10 cellular contexts compared by ENCODE assay signal in genomic region chr9:81557957-81558791, GRCh38.
DNase-seq lines count a peak whose midpoint lies in the region; ATAC-seq, FAIRE-seq and TF ChIP-seq lines count a peak whose summit lies in the region.
"Had no signal": no experiment of that assay in that cellular context is flagged by ENCODE, and none has a peak within 500 bp of the region (broad histone marks: within the 10 kb centered on the region; RNA-seq: fewer than 3 reads in every experiment).

No MANE protein-coding gene starts in this region.

- H3K27me3 ChIP-seq in pancreas, result no peaks in the 10 kb centered on the region
- H3K27me3 ChIP-seq in CD8-positive, alpha-beta T cell (ENCODE audit: insufficient read depth, low read length), result no peaks in the 10 kb centered on the region

- H3K4me1 ChIP-seq in pancreas, result peaks cover 13 to 27% (median 22%) of the 10 kb centered on the region in 3 donors
- no peaks in the 10 kb centered on the region for H3K4me1 ChIP-seq in CD8-positive, alpha-beta T cell (ENCODE audit: insufficient read depth, low read length)

- CTCF ChIA-PET in CD8-positive, alpha-beta T cell (lab: Charles Lee), result no interaction called here

- no peaks in the 10 kb centered on the region for H3K27me3 Mint-ChIP-seq in CD8-positive, alpha-beta T cell (ENCODE audit: low read depth)
- H3K27me3 Mint-ChIP-seq: activated CD4-positive, alpha-beta memory T cell treated with anti-CD3 and anti-CD28 coated beads for 36 hours had no signal

- no peaks in the 10 kb centered on the region for H3K36me3 Mint-ChIP-seq in CD8-positive, alpha-beta T cell
- H3K36me3 Mint-ChIP-seq: activated CD4-positive, alpha-beta memory T cell treated with anti-CD3 and anti-CD28 coated beads for 36 hours had no signal

- POLR2A ChIA-PET in CD8-positive, alpha-beta T cell (lab: Charles Lee), result no interaction called here

- no peaks in the 10 kb centered on the region for H3K9me3 ChIP-seq in pancreas
- H3K9me3 ChIP-seq in CD8-positive, alpha-beta T cell (ENCODE audit: low read length), result no peaks in the 10 kb centered on the region

- peak; percentile 59 for DNase-seq in AG20443 (ENCODE audit: low spot score)
- peak; percentile 82 for DNase-seq in NCI-H82 treated with DMSO at 0.1 percent for 48 hours (lab: John Stamatoyannopoulos, UW; ENCODE audit: unreplicated experiment)
- DNase-seq in fibroblast of the conjunctiva (ENCODE audit: low read depth), result peak; percentile 81
- DNase-seq in pancreas, result peak in 3 of 6 donors; percentile 32 to 52 (median 46)
- DNase-seq in NCI-H1105 (lab: John Stamatoyannopoulos, UW), result no peak
- DNase-seq in UCSD-AML1 (lab: John Stamatoyannopoulos, UW; ENCODE audit: unreplicated experiment), result no peak
- DNase-seq in CD8-positive, alpha-beta T cell, result no peak
- DNase-seq: activated CD4-positive, alpha-beta memory T cell treated with anti-CD3 and anti-CD28 coated beads for 36 hours had no signal

- no peaks in the 10 kb centered on the region for H3K9me3 Mint-ChIP-seq in CD8-positive, alpha-beta T cell
- H3K9me3 Mint-ChIP-seq: activated CD4-positive, alpha-beta memory T cell treated with anti-CD3 and anti-CD28 coated beads for 36 hours had no signal

- no peaks in the 10 kb centered on the region for H3K4me1 Mint-ChIP-seq in CD8-positive, alpha-beta T cell (ENCODE audit: low read depth)

- no peak for FAIRE-seq in pancreas (lab: Jason Lieb, UNC)
- FAIRE-seq: colon had no signal

- H3K4me3 ChIP-seq in pancreas, result no peak overlapping the region
- H3K4me3 ChIP-seq in CD8-positive, alpha-beta T cell (ENCODE audit: low read depth, low read length), result no peak overlapping the region

- ATAC-seq in pancreas, result peak; percentile 80 to 85 (median 83)
- ATAC-seq in GM21619 (IDR thresholded peaks at IDR 0.05; ENCODE audit: unreplicated experiment), result no peak
- ATAC-seq in CD8-positive, alpha-beta T cell, result no peak

- TF ChIP-seq CTCF in pancreas (IDR thresholded peaks at IDR 0.05), result no peak
- TF ChIP-seq CTCF in CD8-positive, alpha-beta T cell (IDR thresholded peaks at IDR 0.05), result no peak

- no peak overlapping the region for H3K27ac Mint-ChIP-seq in CD8-positive, alpha-beta T cell
- H3K27ac Mint-ChIP-seq: activated CD4-positive, alpha-beta memory T cell treated with anti-CD3 and anti-CD28 coated beads for 36 hours had no signal

- 15 to 18% methylated on average over 7 of the region's 7 CpGs for WGBS in pancreas, 2 donors

- peak overlapping the region; percentile 47 to 86 (median 68) for H3K27ac ChIP-seq in pancreas
- no peak overlapping the region for H3K27ac ChIP-seq in CD8-positive, alpha-beta T cell (ENCODE audit: low read depth, low read length)

- H3K36me3 ChIP-seq in pancreas, result no peaks in the 10 kb centered on the region
- no peaks in the 10 kb centered on the region for H3K36me3 ChIP-seq in CD8-positive, alpha-beta T cell (ENCODE audit: insufficient read depth, low read length)

- intact Hi-C loops in pancreas (cut with DNase I), result no loop called here
- intact Hi-C loops in CD8-positive, alpha-beta T cell (cut with DNase I, micrococcal nuclease), result no loop called here

- H3K4me3 Mint-ChIP-seq in CD8-positive, alpha-beta T cell, result no peak overlapping the region
- H3K4me3 Mint-ChIP-seq: activated CD4-positive, alpha-beta memory T cell treated with anti-CD3 and anti-CD28 coated beads for 36 hours had no signal

Comparison
In these comparisons a context has a peak if more than half of its experiments do, and no peak if none do; other contexts are left out.
1. DNase-seq: peak in AG20443 (single experiment), NCI-H82 treated with DMSO at 0.1 percent for 48 hours (single experiment) and fibroblast of the conjunctiva (single experiment); none in NCI-H1105 (single experiment), UCSD-AML1 (single experiment) and CD8-positive, alpha-beta T cell (0 of 7).
2. ATAC-seq: peak in pancreas (4 of 4); none in GM21619 (single experiment) and CD8-positive, alpha-beta T cell (single experiment).